8 cellular contexts compared by ENCODE assay signal in the genomic region with DNA sequence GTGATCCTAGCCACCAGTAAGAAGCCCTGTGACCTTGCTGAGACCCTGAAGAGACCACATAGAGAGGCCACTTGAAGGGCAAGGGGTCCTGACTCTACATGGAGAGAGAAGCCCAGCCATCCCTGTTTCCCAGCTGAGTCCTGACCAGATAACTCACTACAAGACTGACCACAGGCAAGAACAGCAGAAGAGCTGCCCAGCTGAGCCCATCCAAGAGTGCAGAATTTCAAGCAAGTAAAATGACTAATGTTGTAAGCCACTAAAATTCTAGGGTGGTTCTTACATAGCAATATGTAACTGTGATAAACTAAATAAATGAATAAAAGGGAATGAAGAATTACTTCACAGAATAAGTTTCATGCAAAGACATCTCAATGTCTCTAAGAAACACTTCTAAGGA. TPM values are rescaled to one million over a fixed set of nuclear protein-coding genes. Genes with fewer than 3 reads are reported as not detected.
"Had no signal": no experiment of that assay in that cellular context is flagged by ENCODE, and none has a peak within 500 bp of the region (broad histone marks: within the 10 kb centered on the region; RNA-seq: fewer than 3 reads in every experiment).

No MANE protein-coding gene starts in this region.

- FAIRE-seq: H1, H54, HTR-8/SVneo had no signal

- H3K4me3 Mint-ChIP-seq: H9 had no signal

- H3K9ac ChIP-seq: GM23248 had no signal

- H3K4me3 ChIP-seq: GM23248 had no signal

- H3K27me3 Mint-ChIP-seq: IgD-negative memory B cell had no signal

- H3K36me3 Mint-ChIP-seq: IgD-negative memory B cell had no signal

- H3K27ac ChIP-seq: GM23248 had no signal

- H3K27ac Mint-ChIP-seq: H9, IgD-negative memory B cell had no signal

- DNase-seq: GM23248, H9, HCEC 1CT had no signal

- H2AFZ ChIP-seq: GM23248 had no signal

RNA-seq across cellular contexts. Expression of a gene that starts 58.4 kb away (rescaled TPM):
- total RNA-seq: HT-29 had no signal
